Comparison of ENCODE assay signal across 14 cellular contexts in genomic region chr1:29669912-29670311, GRCh38.
A peak's percentile ranks its signal among the peaks of the same experiment; 100 is the strongest.
DNase-seq lines count a peak whose midpoint lies in the region; ATAC-seq and TF ChIP-seq lines count a peak whose summit lies in the region.
"Had no signal": no experiment of that assay in that cellular context is flagged by ENCODE, and none has a peak within 500 bp of the region (broad histone marks: within the 10 kb centered on the region; RNA-seq: fewer than 3 reads in every experiment).

No MANE protein-coding gene starts in this region.

- peak overlapping the region in 3 of 5 experiments; percentile 22 to 91 (median 36) for H3K27ac Mint-ChIP-seq in brain

- DNase-seq in activated CD8-positive, alpha-beta memory T cell treated with anti-CD3 and anti-CD28 coated beads for 24 hours: peak; percentile 33
- DNase-seq in activated CD8-positive, alpha-beta memory T cell treated with anti-CD3 and anti-CD28 coated beads, Interleukin-2, amount 50 U/mL, for 48 hours: no peak
- peak; percentile 21 for DNase-seq in lung (ENCODE audit: low spot score)
- DNase-seq in upper lobe of right lung: peak; percentile 30
- no peak for DNase-seq in stimulated activated CD8-positive, alpha-beta memory T cell treated with anti-CD3 and anti-CD28 coated beads, Interleukin-4, amount 100 ng/mL, for 48 hours
- DNase-seq in stimulated activated CD4-positive, alpha-beta T cell treated with anti-CD3 and anti-CD28 coated beads, Interleukin-1b, Interleukin-23, amount 100 ng/mL, for 48 hours: no peak
- DNase-seq in activated CD4-positive, alpha-beta T cell treated with anti-CD3 and anti-CD28 coated beads, Interleukin-2, amount 50 U/mL, for 48 hours: no peak
- DNase-seq: COR-L47, DMS53, MV-4-11, NCI-H1417 treated with DMSO at 0.1 percent for 48 hours had no signal

- H3K36me3 Mint-ChIP-seq in brain: no peaks in the 10 kb centered on the region

- no peak for ATAC-seq in lung (ENCODE audit: insufficient read depth, low FRiP score)
- ATAC-seq in upper lobe of right lung: no peak

- no peaks in the 10 kb centered on the region for H3K27me3 ChIP-seq in lung (ENCODE audit: control insufficient read depth, insufficient read depth)
- peaks cover 7% of the 10 kb centered on the region for H3K27me3 ChIP-seq in upper lobe of right lung

- H3K36me3 ChIP-seq in lung (ENCODE audit: control insufficient read depth in 2 of 2, insufficient read depth in 2 of 2, low read length in 2 of 2) (no peaks in the 10 kb centered on the region), upper lobe of right lung (no peaks in the 10 kb centered on the region)
- H3K36me3 ChIP-seq: HAP-1 had no signal

- peaks cover 29% of the 10 kb centered on the region for H3K4me1 Mint-ChIP-seq in brain

- H3K27ac ChIP-seq in lung (ENCODE audit: low read depth in 1 of 2, low read length in 1 of 2) (no peak overlapping the region), upper lobe of right lung (no peak overlapping the region)
- H3K27ac ChIP-seq: C4-2B had no signal

- H3K27me3 Mint-ChIP-seq in brain: peaks cover 4% of the 10 kb centered on the region

- H3K4me3 Mint-ChIP-seq in brain: no peak overlapping the region

- 65 to 70% methylated on average over 3 of the region's 3 CpGs for WGBS in lung, 2 donors

- no peaks in the 10 kb centered on the region for H3K4me1 ChIP-seq in lung (ENCODE audit: control insufficient read depth in 2 of 2, insufficient read depth in 2 of 2, low read length in 2 of 2)
- H3K4me1 ChIP-seq in upper lobe of right lung: no peaks in the 10 kb centered on the region
- H3K4me1 ChIP-seq: HAP-1 had no signal

- H3K9me3 ChIP-seq in lung (ENCODE audit: control insufficient read depth in 2 of 2, insufficient read depth in 1 of 2, low read length in 1 of 2) (no peaks in the 10 kb centered on the region), upper lobe of right lung (no peaks in the 10 kb centered on the region)
- H3K9me3 ChIP-seq: HAP-1 had no signal

- TF ChIP-seq CTCF in brain (conservative IDR thresholded peaks at IDR 0.05): no peak
- TF ChIP-seq CTCF in lung (IDR thresholded peaks at IDR 0.05; ENCODE audit: control extremely low read depth, extremely low read depth): no peak
- TF ChIP-seq CTCF in upper lobe of right lung (IDR thresholded peaks at IDR 0.05): no peak

- H3K4me3 ChIP-seq in lung: no peak overlapping the region
- no peak overlapping the region for H3K4me3 ChIP-seq in upper lobe of right lung
- H3K4me3 ChIP-seq: HAP-1 had no signal

- peaks cover 0 to 1% (median 0%) of the 10 kb centered on the region in 5 experiments for H3K9me3 Mint-ChIP-seq in brain

- intact Hi-C loops in upper lobe of right lung (cut with DNase I): no loop called here

Comparison
In these comparisons a context has a peak if more than half of its experiments do, and no peak if none do; other contexts are left out.
1. DNase-seq: peak in activated CD8-positive, alpha-beta memory T cell treated with anti-CD3 and anti-CD28 coated beads for 24 hours (single experiment), lung (single experiment) and upper lobe of right lung (single experiment); none in activated CD8-positive, alpha-beta memory T cell treated with anti-CD3 and anti-CD28 coated beads, Interleukin-2, amount 50 U/mL, for 48 hours (single experiment), stimulated activated CD8-positive, alpha-beta memory T cell treated with anti-CD3 and anti-CD28 coated beads, Interleukin-4, amount 100 ng/mL, for 48 hours (single experiment), stimulated activated CD4-positive, alpha-beta T cell treated with anti-CD3 and anti-CD28 coated beads, Interleukin-1b, Interleukin-23, amount 100 ng/mL, for 48 hours (single experiment) and activated CD4-positive, alpha-beta T cell treated with anti-CD3 and anti-CD28 coated beads, Interleukin-2, amount 50 U/mL, for 48 hours (0 of 2).